1 cellular context compared by ENCODE assay signal in the genomic region with DNA sequence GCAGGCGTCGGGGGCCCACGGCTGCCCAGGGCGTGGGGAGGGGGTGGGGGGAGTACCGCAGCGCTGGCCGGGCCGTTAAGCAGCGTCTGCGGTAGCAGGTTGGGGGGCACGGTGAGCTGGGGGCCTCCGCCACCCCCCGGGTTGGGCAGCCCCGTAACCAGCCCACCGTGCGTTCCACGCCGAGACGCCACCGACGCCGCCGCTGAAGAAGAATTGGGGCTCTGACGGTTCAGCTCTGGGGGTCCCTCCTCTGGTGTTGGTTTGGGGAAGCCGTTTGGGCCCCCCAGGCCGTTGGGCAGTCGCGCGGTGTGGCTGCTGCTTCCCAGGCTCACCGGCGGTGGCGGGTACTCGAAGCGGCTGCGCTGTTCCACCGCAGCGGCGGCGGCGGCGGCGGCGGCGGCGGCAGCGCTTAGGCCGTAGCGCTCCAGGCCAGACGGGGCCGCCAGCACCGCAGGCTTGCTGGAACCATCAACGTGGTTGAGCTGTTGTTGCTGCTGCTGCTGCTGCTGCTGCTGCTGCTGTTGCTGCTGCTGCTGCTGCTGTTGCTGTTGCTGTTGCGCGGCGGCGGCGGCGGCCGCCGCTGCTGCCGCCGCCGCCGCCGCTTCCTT.
A peak's percentile ranks its signal among the peaks of the same experiment; 100 is the strongest.
TF ChIP-seq lines count a peak whose summit lies in the region.

No MANE protein-coding gene starts in this region.

TF ChIP-seq in K562, 482 proteins besides CTCF, POLR2A, EP300 and RAD21 (continued from another document and continues in another):
- TF ChIP-seq, protein P1, sequence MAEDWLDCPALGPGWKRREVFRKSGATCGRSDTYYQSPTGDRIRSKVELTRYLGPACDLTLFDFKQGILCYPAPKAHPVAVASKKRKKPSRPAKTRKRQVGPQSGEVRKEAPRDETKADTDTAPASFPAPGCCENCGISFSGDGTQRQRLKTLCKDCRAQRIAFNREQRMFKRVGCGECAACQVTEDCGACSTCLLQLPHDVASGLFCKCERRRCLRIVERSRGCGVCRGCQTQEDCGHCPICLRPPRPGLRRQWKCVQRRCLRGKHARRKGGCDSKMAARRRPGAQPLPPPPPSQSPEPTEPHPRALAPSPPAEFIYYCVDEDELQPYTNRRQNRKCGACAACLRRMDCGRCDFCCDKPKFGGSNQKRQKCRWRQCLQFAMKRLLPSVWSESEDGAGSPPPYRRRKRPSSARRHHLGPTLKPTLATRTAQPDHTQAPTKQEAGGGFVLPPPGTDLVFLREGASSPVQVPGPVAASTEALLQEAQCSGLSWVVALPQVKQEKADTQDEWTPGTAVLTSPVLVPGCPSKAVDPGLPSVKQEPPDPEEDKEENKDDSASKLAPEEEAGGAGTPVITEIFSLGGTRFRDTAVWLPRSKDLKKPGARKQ (CRISPR knock-in tag; IDR thresholded peaks at IDR 0.05): no peak
- TF ChIP-seq POLR2G (IDR thresholded peaks at IDR 0.05; ENCODE audit: low read depth, low read length) (peak; percentile 9; the same call in 1 of the 2 replicates), BCOR (IDR thresholded peaks at IDR 0.05) (no peak), SOX6 (IDR thresholded peaks at IDR 0.05) (no peak), ZNF785 (CRISPR knock-in tag; IDR thresholded peaks at IDR 0.05) (no peak), ZFX (CRISPR knock-in tag; IDR thresholded peaks at IDR 0.05) (peak; percentile 1; the same call in 1 of the 2 replicates), NCOA6 (IDR thresholded peaks at IDR 0.05) (no peak), SIN3B (IDR thresholded peaks at IDR 0.05; ENCODE audit: low read depth) (no peak), HNRNPLL (IDR thresholded peaks at IDR 0.05; ENCODE audit: low read depth, low read length, poor library complexity, severe bottlenecking) (peak; percentile 86), ETV5 (CRISPR knock-in tag; IDR thresholded peaks at IDR 0.05; ENCODE audit: low read depth) (no peak), GTF2E2 (tag; IDR thresholded peaks at IDR 0.05) (0 out of 2 replicates have a peak, but pooled peaks have one; percentile 0), ZEB2 (IDR thresholded peaks at IDR 0.05) (no peak), ARID1B (IDR thresholded peaks at IDR 0.05) (no peak), ZNF561 (CRISPR knock-in tag; conservative IDR thresholded peaks at IDR 0.05) (no peak), ZNF24 (IDR thresholded peaks at IDR 0.05) (no peak)
- TF ChIP-seq, protein P2, sequence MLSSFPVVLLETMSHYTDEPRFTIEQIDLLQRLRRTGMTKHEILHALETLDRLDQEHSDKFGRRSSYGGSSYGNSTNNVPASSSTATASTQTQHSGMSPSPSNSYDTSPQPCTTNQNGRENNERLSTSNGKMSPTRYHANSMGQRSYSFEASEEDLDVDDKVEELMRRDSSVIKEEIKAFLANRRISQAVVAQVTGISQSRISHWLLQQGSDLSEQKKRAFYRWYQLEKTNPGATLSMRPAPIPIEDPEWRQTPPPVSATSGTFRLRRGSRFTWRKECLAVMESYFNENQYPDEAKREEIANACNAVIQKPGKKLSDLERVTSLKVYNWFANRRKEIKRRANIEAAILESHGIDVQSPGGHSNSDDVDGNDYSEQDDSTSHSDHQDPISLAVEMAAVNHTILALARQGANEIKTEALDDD (IDR thresholded peaks at IDR 0.05): no peak
- TF ChIP-seq, protein P3, sequence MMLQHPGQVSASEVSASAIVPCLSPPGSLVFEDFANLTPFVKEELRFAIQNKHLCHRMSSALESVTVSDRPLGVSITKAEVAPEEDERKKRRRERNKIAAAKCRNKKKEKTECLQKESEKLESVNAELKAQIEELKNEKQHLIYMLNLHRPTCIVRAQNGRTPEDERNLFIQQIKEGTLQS (IDR thresholded peaks at IDR 0.05): no peak
- TF ChIP-seq, protein P3 (CRISPR knock-in tag; conservative IDR thresholded peaks at IDR 0.05): no peak
- TF ChIP-seq, protein P4, sequence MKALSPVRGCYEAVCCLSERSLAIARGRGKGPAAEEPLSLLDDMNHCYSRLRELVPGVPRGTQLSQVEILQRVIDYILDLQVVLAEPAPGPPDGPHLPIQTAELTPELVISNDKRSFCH (CRISPR knock-in tag; IDR thresholded peaks at IDR 0.05): no peak
- TF ChIP-seq, protein P4 (tag; IDR thresholded peaks at IDR 0.05): no peak
- TF ChIP-seq, protein P5, sequence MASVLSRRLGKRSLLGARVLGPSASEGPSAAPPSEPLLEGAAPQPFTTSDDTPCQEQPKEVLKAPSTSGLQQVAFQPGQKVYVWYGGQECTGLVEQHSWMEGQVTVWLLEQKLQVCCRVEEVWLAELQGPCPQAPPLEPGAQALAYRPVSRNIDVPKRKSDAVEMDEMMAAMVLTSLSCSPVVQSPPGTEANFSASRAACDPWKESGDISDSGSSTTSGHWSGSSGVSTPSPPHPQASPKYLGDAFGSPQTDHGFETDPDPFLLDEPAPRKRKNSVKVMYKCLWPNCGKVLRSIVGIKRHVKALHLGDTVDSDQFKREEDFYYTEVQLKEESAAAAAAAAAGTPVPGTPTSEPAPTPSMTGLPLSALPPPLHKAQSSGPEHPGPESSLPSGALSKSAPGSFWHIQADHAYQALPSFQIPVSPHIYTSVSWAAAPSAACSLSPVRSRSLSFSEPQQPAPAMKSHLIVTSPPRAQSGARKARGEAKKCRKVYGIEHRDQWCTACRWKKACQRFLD (CRISPR knock-in tag; IDR thresholded peaks at IDR 0.05): no peak
- TF ChIP-seq, protein P6, sequence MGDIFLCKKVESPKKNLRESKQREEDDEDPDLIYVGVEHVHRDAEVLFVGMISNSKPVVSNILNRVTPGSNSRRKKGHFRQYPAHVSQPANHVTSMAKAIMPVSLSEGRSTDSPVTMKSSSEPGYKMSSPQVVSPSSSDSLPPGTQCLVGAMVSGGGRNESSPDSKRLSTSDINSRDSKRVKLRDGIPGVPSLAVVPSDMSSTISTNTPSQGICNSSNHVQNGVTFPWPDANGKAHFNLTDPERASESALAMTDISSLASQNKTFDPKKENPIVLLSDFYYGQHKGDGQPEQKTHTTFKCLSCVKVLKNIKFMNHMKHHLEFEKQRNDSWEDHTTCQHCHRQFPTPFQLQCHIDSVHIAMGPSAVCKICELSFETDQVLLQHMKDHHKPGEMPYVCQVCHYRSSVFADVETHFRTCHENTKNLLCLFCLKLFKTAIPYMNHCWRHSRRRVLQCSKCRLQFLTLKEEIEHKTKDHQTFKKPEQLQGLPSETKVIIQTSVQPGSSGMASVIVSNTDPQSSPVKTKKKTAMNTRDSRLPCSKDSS (IDR thresholded peaks at IDR 0.05; ENCODE audit: low read depth, partially characterized antibody): no peak
- TF ChIP-seq, protein P7, sequence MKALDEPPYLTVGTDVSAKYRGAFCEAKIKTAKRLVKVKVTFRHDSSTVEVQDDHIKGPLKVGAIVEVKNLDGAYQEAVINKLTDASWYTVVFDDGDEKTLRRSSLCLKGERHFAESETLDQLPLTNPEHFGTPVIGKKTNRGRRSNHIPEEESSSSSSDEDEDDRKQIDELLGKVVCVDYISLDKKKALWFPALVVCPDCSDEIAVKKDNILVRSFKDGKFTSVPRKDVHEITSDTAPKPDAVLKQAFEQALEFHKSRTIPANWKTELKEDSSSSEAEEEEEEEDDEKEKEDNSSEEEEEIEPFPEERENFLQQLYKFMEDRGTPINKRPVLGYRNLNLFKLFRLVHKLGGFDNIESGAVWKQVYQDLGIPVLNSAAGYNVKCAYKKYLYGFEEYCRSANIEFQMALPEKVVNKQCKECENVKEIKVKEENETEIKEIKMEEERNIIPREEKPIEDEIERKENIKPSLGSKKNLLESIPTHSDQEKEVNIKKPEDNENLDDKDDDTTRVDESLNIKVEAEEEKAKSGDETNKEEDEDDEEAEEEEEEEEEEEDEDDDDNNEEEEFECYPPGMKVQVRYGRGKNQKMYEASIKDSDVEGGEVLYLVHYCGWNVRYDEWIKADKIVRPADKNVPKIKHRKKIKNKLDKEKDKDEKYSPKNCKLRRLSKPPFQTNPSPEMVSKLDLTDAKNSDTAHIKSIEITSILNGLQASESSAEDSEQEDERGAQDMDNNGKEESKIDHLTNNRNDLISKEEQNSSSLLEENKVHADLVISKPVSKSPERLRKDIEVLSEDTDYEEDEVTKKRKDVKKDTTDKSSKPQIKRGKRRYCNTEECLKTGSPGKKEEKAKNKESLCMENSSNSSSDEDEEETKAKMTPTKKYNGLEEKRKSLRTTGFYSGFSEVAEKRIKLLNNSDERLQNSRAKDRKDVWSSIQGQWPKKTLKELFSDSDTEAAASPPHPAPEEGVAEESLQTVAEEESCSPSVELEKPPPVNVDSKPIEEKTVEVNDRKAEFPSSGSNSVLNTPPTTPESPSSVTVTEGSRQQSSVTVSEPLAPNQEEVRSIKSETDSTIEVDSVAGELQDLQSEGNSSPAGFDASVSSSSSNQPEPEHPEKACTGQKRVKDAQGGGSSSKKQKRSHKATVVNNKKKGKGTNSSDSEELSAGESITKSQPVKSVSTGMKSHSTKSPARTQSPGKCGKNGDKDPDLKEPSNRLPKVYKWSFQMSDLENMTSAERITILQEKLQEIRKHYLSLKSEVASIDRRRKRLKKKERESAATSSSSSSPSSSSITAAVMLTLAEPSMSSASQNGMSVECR (CRISPR knock-in tag; IDR thresholded peaks at IDR 0.05): no peak
- TF ChIP-seq, protein P8, sequence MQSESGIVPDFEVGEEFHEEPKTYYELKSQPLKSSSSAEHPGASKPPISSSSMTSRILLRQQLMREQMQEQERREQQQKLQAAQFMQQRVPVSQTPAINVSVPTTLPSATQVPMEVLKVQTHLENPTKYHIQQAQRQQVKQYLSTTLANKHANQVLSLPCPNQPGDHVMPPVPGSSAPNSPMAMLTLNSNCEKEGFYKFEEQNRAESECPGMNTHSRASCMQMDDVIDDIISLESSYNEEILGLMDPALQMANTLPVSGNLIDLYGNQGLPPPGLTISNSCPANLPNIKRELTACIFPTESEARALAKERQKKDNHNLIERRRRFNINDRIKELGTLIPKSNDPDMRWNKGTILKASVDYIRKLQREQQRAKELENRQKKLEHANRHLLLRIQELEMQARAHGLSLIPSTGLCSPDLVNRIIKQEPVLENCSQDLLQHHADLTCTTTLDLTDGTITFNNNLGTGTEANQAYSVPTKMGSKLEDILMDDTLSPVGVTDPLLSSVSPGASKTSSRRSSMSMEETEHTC (IDR thresholded peaks at IDR 0.05): no peak
- TF ChIP-seq, protein P9, sequence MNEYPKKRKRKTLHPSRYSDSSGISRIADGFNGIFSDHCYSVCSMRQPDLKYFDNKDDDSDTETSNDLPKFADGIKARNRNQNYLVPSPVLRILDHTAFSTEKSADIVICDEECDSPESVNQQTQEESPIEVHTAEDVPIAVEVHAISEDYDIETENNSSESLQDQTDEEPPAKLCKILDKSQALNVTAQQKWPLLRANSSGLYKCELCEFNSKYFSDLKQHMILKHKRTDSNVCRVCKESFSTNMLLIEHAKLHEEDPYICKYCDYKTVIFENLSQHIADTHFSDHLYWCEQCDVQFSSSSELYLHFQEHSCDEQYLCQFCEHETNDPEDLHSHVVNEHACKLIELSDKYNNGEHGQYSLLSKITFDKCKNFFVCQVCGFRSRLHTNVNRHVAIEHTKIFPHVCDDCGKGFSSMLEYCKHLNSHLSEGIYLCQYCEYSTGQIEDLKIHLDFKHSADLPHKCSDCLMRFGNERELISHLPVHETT (CRISPR knock-in tag; conservative IDR thresholded peaks at IDR 0.05 in 1 of 2, IDR thresholded peaks at IDR 0.05 in 1 of 2): 0 out of 4 replicates have a peak, but pooled peaks of 1 of the 2 experiments have one; percentile 27
- TF ChIP-seq, protein P10, sequence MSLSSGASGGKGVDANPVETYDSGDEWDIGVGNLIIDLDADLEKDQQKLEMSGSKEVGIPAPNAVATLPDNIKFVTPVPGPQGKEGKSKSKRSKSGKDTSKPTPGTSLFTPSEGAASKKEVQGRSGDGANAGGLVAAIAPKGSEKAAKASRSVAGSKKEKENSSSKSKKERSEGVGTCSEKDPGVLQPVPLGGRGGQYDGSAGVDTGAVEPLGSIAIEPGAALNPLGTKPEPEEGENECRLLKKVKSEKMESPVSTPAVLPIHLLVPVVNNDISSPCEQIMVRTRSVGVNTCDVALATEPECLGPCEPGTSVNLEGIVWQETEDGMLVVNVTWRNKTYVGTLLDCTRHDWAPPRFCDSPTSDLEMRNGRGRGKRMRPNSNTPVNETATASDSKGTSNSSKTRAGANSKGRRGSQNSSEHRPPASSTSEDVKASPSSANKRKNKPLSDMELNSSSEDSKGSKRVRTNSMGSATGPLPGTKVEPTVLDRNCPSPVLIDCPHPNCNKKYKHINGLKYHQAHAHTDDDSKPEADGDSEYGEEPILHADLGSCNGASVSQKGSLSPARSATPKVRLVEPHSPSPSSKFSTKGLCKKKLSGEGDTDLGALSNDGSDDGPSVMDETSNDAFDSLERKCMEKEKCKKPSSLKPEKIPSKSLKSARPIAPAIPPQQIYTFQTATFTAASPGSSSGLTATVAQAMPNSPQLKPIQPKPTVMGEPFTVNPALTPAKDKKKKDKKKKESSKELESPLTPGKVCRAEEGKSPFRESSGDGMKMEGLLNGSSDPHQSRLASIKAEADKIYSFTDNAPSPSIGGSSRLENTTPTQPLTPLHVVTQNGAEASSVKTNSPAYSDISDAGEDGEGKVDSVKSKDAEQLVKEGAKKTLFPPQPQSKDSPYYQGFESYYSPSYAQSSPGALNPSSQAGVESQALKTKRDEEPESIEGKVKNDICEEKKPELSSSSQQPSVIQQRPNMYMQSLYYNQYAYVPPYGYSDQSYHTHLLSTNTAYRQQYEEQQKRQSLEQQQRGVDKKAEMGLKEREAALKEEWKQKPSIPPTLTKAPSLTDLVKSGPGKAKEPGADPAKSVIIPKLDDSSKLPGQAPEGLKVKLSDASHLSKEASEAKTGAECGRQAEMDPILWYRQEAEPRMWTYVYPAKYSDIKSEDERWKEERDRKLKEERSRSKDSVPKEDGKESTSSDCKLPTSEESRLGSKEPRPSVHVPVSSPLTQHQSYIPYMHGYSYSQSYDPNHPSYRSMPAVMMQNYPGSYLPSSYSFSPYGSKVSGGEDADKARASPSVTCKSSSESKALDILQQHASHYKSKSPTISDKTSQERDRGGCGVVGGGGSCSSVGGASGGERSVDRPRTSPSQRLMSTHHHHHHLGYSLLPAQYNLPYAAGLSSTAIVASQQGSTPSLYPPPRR (CRISPR knock-in tag; IDR thresholded peaks at IDR 0.05; ENCODE audit: borderline replicate concordance): no peak
- TF ChIP-seq, protein P11, sequence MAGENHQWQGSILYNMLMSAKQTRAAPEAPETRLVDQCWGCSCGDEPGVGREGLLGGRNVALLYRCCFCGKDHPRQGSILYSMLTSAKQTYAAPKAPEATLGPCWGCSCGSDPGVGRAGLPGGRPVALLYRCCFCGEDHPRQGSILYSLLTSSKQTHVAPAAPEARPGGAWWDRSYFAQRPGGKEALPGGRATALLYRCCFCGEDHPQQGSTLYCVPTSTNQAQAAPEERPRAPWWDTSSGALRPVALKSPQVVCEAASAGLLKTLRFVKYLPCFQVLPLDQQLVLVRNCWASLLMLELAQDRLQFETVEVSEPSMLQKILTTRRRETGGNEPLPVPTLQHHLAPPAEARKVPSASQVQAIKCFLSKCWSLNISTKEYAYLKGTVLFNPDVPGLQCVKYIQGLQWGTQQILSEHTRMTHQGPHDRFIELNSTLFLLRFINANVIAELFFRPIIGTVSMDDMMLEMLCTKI (IDR thresholded peaks at IDR 0.05; ENCODE audit: partially characterized antibody): no peak
- TF ChIP-seq, protein P12, sequence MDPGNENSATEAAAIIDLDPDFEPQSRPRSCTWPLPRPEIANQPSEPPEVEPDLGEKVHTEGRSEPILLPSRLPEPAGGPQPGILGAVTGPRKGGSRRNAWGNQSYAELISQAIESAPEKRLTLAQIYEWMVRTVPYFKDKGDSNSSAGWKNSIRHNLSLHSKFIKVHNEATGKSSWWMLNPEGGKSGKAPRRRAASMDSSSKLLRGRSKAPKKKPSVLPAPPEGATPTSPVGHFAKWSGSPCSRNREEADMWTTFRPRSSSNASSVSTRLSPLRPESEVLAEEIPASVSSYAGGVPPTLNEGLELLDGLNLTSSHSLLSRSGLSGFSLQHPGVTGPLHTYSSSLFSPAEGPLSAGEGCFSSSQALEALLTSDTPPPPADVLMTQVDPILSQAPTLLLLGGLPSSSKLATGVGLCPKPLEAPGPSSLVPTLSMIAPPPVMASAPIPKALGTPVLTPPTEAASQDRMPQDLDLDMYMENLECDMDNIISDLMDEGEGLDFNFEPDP (CRISPR knock-in tag; IDR thresholded peaks at IDR 0.05): no peak
